ENCODE assay signal across 3 cellular contexts in genomic region chr20:59822291-59823029, GRCh38.
TF ChIP-seq lines count a peak whose summit lies in the region.

No MANE protein-coding gene starts in this region.

TF ChIP-seq in SK-N-SH, 30 proteins besides CTCF, POLR2A, EP300 and RAD21:
- TF ChIP-seq SIN3A (IDR thresholded peaks at IDR 0.05; ENCODE audit: borderline replicate concordance, low read depth, low read length) (no peak), EZH2phosphoT487 (IDR thresholded peaks at IDR 0.05; ENCODE audit: borderline replicate concordance, low read depth) (no peak), GATA2 (CRISPR knock-in tag; IDR thresholded peaks at IDR 0.05) (no peak), MAX (IDR thresholded peaks at IDR 0.05; ENCODE audit: low read depth) (no peak), TAF1 (IDR thresholded peaks at IDR 0.05; ENCODE audit: borderline replicate concordance, low read depth, low read length) (no peak), FOXJ3 (CRISPR knock-in tag; IDR thresholded peaks at IDR 0.05) (no peak), RXRA (IDR thresholded peaks at IDR 0.05; ENCODE audit: borderline replicate concordance, low read depth) (no peak)

TF ChIP-seq in SK-N-SH treated with all-trans-retinoic acid at 6 μM for 48 hours, 23 proteins besides CTCF, POLR2A, EP300 and RAD21:
- TF ChIP-seq ZFP3 (CRISPR knock-in tag; IDR thresholded peaks at IDR 0.05): no peak

TF ChIP-seq in IMR-90, 13 proteins besides CTCF, POLR2A, EP300 and RAD21:
- no peak for TF ChIP-seq MXI1 (IDR thresholded peaks at IDR 0.05; ENCODE audit: borderline replicate concordance, low read depth, low read length)
- TF ChIP-seq, protein P1, sequence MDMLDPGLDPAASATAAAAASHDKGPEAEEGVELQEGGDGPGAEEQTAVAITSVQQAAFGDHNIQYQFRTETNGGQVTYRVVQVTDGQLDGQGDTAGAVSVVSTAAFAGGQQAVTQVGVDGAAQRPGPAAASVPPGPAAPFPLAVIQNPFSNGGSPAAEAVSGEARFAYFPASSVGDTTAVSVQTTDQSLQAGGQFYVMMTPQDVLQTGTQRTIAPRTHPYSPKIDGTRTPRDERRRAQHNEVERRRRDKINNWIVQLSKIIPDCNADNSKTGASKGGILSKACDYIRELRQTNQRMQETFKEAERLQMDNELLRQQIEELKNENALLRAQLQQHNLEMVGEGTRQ (IDR thresholded peaks at IDR 0.05; ENCODE audit: low read depth, low read length): no peak
- TF ChIP-seq CHD1 (IDR thresholded peaks at IDR 0.05; ENCODE audit: low read depth, low read length): no peak
- TF ChIP-seq SMC3 (IDR thresholded peaks at IDR 0.05; ENCODE audit: low read depth, low read length): no peak
- no peak for TF ChIP-seq FOS (IDR thresholded peaks at IDR 0.05; ENCODE audit: low read depth, low read length)
- TF ChIP-seq MAZ (IDR thresholded peaks at IDR 0.05; ENCODE audit: borderline replicate concordance, low read depth, low read length): no peak
- TF ChIP-seq CEBPB (IDR thresholded peaks at IDR 0.05; ENCODE audit: low read depth, low read length): no peak
- no peak for TF ChIP-seq BHLHE40 (IDR thresholded peaks at IDR 0.05; ENCODE audit: low read depth, low read length)
- no peak for TF ChIP-seq RCOR1 (IDR thresholded peaks at IDR 0.05; ENCODE audit: insufficient replicate concordance, low read length)
- no peak for TF ChIP-seq MAFK (IDR thresholded peaks at IDR 0.05; ENCODE audit: low read depth, low read length)
- no peak for TF ChIP-seq RFX5 (IDR thresholded peaks at IDR 0.05; ENCODE audit: low read depth, low read length)
- TF ChIP-seq, protein P2, sequence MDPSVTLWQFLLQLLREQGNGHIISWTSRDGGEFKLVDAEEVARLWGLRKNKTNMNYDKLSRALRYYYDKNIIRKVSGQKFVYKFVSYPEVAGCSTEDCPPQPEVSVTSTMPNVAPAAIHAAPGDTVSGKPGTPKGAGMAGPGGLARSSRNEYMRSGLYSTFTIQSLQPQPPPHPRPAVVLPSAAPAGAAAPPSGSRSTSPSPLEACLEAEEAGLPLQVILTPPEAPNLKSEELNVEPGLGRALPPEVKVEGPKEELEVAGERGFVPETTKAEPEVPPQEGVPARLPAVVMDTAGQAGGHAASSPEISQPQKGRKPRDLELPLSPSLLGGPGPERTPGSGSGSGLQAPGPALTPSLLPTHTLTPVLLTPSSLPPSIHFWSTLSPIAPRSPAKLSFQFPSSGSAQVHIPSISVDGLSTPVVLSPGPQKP (IDR thresholded peaks at IDR 0.05; ENCODE audit: borderline replicate concordance, low read depth, low read length): no peak
- no peak for TF ChIP-seq NFE2L2 (IDR thresholded peaks at IDR 0.05; ENCODE audit: low read depth, low read length)
